16 cellular contexts compared by ENCODE assay signal in genomic region chr10:68103867-68104255, GRCh38. TPM values are rescaled to one million over a fixed set of nuclear protein-coding genes. Genes with fewer than 3 reads are reported as not detected.
"Had no signal": no experiment of that assay in that cellular context is flagged by ENCODE, and none has a peak within 500 bp of the region (broad histone marks: within the 10 kb centered on the region; RNA-seq: fewer than 3 reads in every experiment).

No MANE protein-coding gene starts in this region.

- ATAC-seq: effector memory CD8-positive, alpha-beta T cell; left lobe of liver; mucosa of descending colon; naive thymus-derived CD8-positive, alpha-beta T cell; stimulated activated naive CD8-positive, alpha-beta T cell treated with anti-CD3 and anti-CD28 coated beads, Interleukin-15, Interleukin-2, amounts not matched to agents 100 U/mL and 50 U/mL, for 24 hours had no signal

- H3K27me3 ChIP-seq: right atrium auricular region had no signal

- H3K27ac ChIP-seq: right atrium auricular region, transverse colon, VCaP had no signal

- H3K4me3 ChIP-seq: mucosa of descending colon, right atrium auricular region, transverse colon had no signal

- H3K9me3 ChIP-seq: mucosa of descending colon, right atrium auricular region, transverse colon had no signal

- H3K4me1 ChIP-seq: right atrium auricular region, transverse colon had no signal

- H3K36me3 ChIP-seq: right atrium auricular region, transverse colon had no signal

- DNase-seq: activated CD4-positive, alpha-beta T cell treated with anti-CD3 and anti-CD28 coated beads, Interleukin-2, amount 50 U/mL, for 48 hours; activated naive CD4-positive, alpha-beta T cell treated with anti-CD3 and anti-CD28 coated beads, Interleukin-2, amount 50 U/mL, for 16 hours; activated T-cell treated with anti-CD3 and anti-CD28 coated beads, Interleukin-2, amount 50 U/mL, for 24 hours; dermis blood vessel endothelial cell; effector memory CD8-positive, alpha-beta T cell; foreskin melanocyte; head of caudate nucleus; mucosa of descending colon; naive thymus-derived CD8-positive, alpha-beta T cell; posterior cingulate gyrus; stimulated activated naive CD8-positive, alpha-beta T cell treated with anti-CD3 and anti-CD28 coated beads, Interleukin-15, Interleukin-2, amounts not matched to agents 100 U/mL and 50 U/mL, for 24 hours; T1000; transverse colon had no signal

RNA-seq across cellular contexts. Expression of gene MYPN, which starts 5.4 kb away (rescaled TPM):
- total RNA-seq: dermis blood vessel endothelial cell; left lobe of liver; naive thymus-derived CD8-positive, alpha-beta T cell had no signal
- polyA plus RNA-seq: naive thymus-derived CD8-positive, alpha-beta T cell had no signal
